11 cellular contexts compared by ENCODE assay signal in the genomic region with DNA sequence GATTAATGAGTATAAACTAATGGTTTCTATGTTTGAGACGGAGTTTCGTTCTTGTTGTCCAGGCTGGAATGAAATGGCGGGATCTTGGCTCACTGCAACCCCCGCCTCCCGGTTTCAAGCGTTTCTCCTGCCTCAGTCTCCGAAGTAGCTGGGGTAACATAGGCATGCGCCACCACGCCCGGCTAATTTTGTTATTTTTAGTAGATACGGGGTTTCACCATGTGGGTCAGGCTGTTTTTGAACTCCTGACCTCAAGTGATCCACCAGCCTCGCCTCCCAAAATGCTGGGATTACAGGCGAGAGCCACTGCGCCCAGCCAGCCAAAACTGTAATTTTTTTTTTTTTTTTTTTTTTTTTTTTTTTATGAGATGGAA.
DNase-seq lines count a peak whose midpoint lies in the region; ATAC-seq and TF ChIP-seq lines count a peak whose summit lies in the region.
"Had no signal": no experiment of that assay in that cellular context is flagged by ENCODE, and none has a peak within 500 bp of the region (broad histone marks: within the 10 kb centered on the region; RNA-seq: fewer than 3 reads in every experiment).

No MANE protein-coding gene starts in this region.

- POLR2A ChIA-PET in AG04449 (lab: Yijun Ruan, JAX) = interaction anchor here (0.6 to 4.2 kb wide), 8 partner anchors 9 to 241 kb away, joined by 4 to 139 read pairs (median 40); a partner anchor contains a TSS

- DNase-seq in AG04449 (ENCODE audit: low read depth, low spot score) (no peak), MV-4-11 (lab: John Stamatoyannopoulos, UW) (no peak)
- DNase-seq: kidney, NCI-H2081 treated with DMSO at 0.1 percent for 48 hours had no signal

- H3K4me3 ChIP-seq in AG04449 (ENCODE audit: low read depth, low read length) (peak overlapping the region; percentile 62), GM08714 (ENCODE audit: low read length) (peak overlapping the region; percentile 72; the same call in 1 of the 2 replicates), iPS-18c (ENCODE audit: insufficient read depth, low read depth, low read length) (peak overlapping the region; percentile 55; the same call in 1 of the 2 replicates)

- TF ChIP-seq CTCF in AG04449 (IDR thresholded peaks at IDR 0.05; ENCODE audit: insufficient read depth, low read length, missing control alignments) (no peak), VCaP (conservative IDR thresholded peaks at IDR 0.05) (no peak)

- no peak for ATAC-seq in HG03342 (IDR thresholded peaks at IDR 0.05; ENCODE audit: unreplicated experiment)
- no peak for ATAC-seq in HG03196 (IDR thresholded peaks at IDR 0.05; ENCODE audit: unreplicated experiment)
- ATAC-seq in GM18858 (IDR thresholded peaks at IDR 0.05; ENCODE audit: unreplicated experiment) = no peak
- ATAC-seq: Right ventricle myocardium inferior had no signal

- peak overlapping the region; percentile 93 for H3K27ac ChIP-seq in VCaP

- CTCF ChIA-PET in AG04449 (lab: Yijun Ruan, JAX) = interaction anchor here (0.9 kb wide), 1 partner anchor 22 kb away, joined by 3 read pairs; no protein-coding TSS in a partner anchor

- H3K9me3 ChIP-seq in iPS-18c (ENCODE audit: control insufficient read depth, insufficient read depth, low read length) = no peaks in the 10 kb centered on the region
